16 cellular contexts compared by ENCODE assay signal in the genomic region with DNA sequence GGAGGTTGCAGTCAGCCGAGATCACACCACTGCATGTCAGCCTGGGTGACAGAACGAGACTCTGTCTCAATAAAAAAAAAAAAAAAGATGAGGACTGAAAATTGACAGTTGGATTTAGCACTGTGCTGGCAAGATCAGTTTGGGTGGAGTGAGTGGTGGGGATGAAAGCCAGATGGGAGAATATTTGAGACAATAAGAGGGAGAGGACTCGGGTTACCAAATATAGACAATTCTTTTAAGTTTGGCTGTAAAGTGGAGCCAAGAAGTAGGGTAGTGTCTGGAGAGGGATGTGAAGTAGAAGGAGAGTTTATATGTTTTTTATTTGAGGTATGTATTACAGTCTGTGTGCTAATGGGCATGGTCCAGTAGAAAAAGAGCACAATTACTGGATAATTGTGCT.
"Had no signal": no experiment of that assay in that cellular context is flagged by ENCODE, and none has a peak within 500 bp of the region (broad histone marks: within the 10 kb centered on the region; RNA-seq: fewer than 3 reads in every experiment).

No MANE protein-coding gene starts in this region.

- H3K4me3 Mint-ChIP-seq: activated CD8-positive, alpha-beta T cell treated with anti-CD3 and anti-CD28 coated beads for 36 hours; endodermal cell; natural killer cell treated with Interleukin-12 subunit alpha and Interleukin-12 subunit beta and Interleukin-15 and Interleukin-18, amount 100 ng/mL, for 72 hours; stimulated activated memory B cell treated with anti-CD40 and anti-IgM and Interleukin-4, amounts not matched to agents 10 μg/mL and 1 μg/mL and 100 μg/mL, for 72 hours; T-helper 1 cell treated with Interleukin-12 subunit alpha and Interleukin-12 subunit beta and Interleukin-4 antibody, amounts not matched to agents 30 μg/mL and 1 μg/mL, for 36 hours had no signal

- DNase-seq: activated CD8-positive, alpha-beta memory T cell treated with anti-CD3 and anti-CD28 coated beads, Interleukin-2, amount 50 U/mL, for 4 hours; activated CD8-positive, alpha-beta T cell treated with anti-CD3 and anti-CD28 coated beads for 36 hours; activated naive CD4-positive, alpha-beta T cell treated with Interleukin-2 at 50 U/mL for 16 hours; adrenal gland; dorsolateral prefrontal cortex; endodermal cell; hypothalamus; kidney; left ventricle myocardium inferior; mesendoderm; posterior cingulate gyrus; retina; WERI-Rb-1 had no signal

- H3K9me3 Mint-ChIP-seq: activated CD8-positive, alpha-beta T cell treated with anti-CD3 and anti-CD28 coated beads for 36 hours; endodermal cell; natural killer cell treated with Interleukin-12 subunit alpha and Interleukin-12 subunit beta and Interleukin-15 and Interleukin-18, amount 100 ng/mL, for 72 hours; stimulated activated memory B cell treated with anti-CD40 and anti-IgM and Interleukin-4, amounts not matched to agents 10 μg/mL and 1 μg/mL and 100 μg/mL, for 72 hours; T-helper 1 cell treated with Interleukin-12 subunit alpha and Interleukin-12 subunit beta and Interleukin-4 antibody, amounts not matched to agents 30 μg/mL and 1 μg/mL, for 36 hours had no signal

- H3K36me3 Mint-ChIP-seq: natural killer cell treated with Interleukin-12 subunit alpha and Interleukin-12 subunit beta and Interleukin-15 and Interleukin-18, amount 100 ng/mL, for 72 hours had no signal

- H3K27ac Mint-ChIP-seq: activated CD8-positive, alpha-beta T cell treated with anti-CD3 and anti-CD28 coated beads for 36 hours; endodermal cell; natural killer cell treated with Interleukin-12 subunit alpha and Interleukin-12 subunit beta and Interleukin-15 and Interleukin-18, amount 100 ng/mL, for 72 hours; stimulated activated memory B cell treated with anti-CD40 and anti-IgM and Interleukin-4, amounts not matched to agents 10 μg/mL and 1 μg/mL and 100 μg/mL, for 72 hours; T-helper 1 cell treated with Interleukin-12 subunit alpha and Interleukin-12 subunit beta and Interleukin-4 antibody, amounts not matched to agents 30 μg/mL and 1 μg/mL, for 36 hours had no signal

- ATAC-seq: activated CD8-positive, alpha-beta T cell treated with anti-CD3 and anti-CD28 coated beads for 36 hours; natural killer cell treated with Interleukin-12 subunit alpha and Interleukin-12 subunit beta and Interleukin-15 and Interleukin-18, amount 100 ng/mL, for 72 hours; stimulated activated memory B cell treated with anti-CD40 and anti-IgM and Interleukin-4, amounts not matched to agents 10 μg/mL and 1 μg/mL and 100 μg/mL, for 72 hours had no signal

- H3K27me3 Mint-ChIP-seq: activated CD8-positive, alpha-beta T cell treated with anti-CD3 and anti-CD28 coated beads for 36 hours; natural killer cell treated with Interleukin-12 subunit alpha and Interleukin-12 subunit beta and Interleukin-15 and Interleukin-18, amount 100 ng/mL, for 72 hours; stimulated activated memory B cell treated with anti-CD40 and anti-IgM and Interleukin-4, amounts not matched to agents 10 μg/mL and 1 μg/mL and 100 μg/mL, for 72 hours had no signal
